In genomic region chr5:127028822-127029457, GRCh38 we compare ENCODE assay signal across 8 cellular contexts. TPM values are rescaled to one million over a fixed set of nuclear protein-coding genes. Genes with fewer than 3 reads are reported as not detected.
A peak's percentile ranks its signal among the peaks of the same experiment; 100 is the strongest.
DNase-seq lines count a peak whose midpoint lies in the region; ATAC-seq and TF ChIP-seq lines count a peak whose summit lies in the region.

No MANE protein-coding gene starts in this region.

- H3K36me3 ChIP-seq in cardiac muscle cell (no peaks in the 10 kb centered on the region), Panc1 (ENCODE audit: control insufficient read depth, insufficient read depth, low read length) (no peaks in the 10 kb centered on the region), esophagus squamous epithelium (no peaks in the 10 kb centered on the region), prostate gland (no peaks in the 10 kb centered on the region)

- DNase-seq in cardiac muscle cell (ENCODE audit: low read depth in 1 of 2, low spot score in 1 of 2): peak; percentile 13 to 29
- DNase-seq in cardiac septum (ENCODE audit: low spot score): no peak
- no peak for DNase-seq in Panc1 (ENCODE audit: low read depth, low spot score)
- DNase-seq in esophagus squamous epithelium (lab: John Stamatoyannopoulos, UW): peak; percentile 6
- DNase-seq in prostate gland (ENCODE audit: low spot score): peak; percentile 22
- DNase-seq in amniotic stem cell (lab: John Stamatoyannopoulos, UW): no peak
- no peak for DNase-seq in A172 (ENCODE audit: low spot score)
- DNase-seq in NCI-H128 (lab: John Stamatoyannopoulos, UW; ENCODE audit: unreplicated experiment): no peak

- TF ChIP-seq CTCF in cardiac muscle cell (IDR thresholded peaks at IDR 0.05; ENCODE audit: low read depth, low read length) (no peak), Panc1 (IDR thresholded peaks at IDR 0.05) (no peak), esophagus squamous epithelium (IDR thresholded peaks at IDR 0.05) (no peak), prostate gland (IDR thresholded peaks at IDR 0.05) (no peak)

- POLR2A ChIA-PET in Panc1 (lab: Charles Lee): no interaction called here

- 65 to 70% methylated on average over 9 to 12 of the region's 12 CpGs for whole genome bisulfite sequencing in esophagus squamous epithelium, 2 donors
- 42% methylated on average over 12 of the region's 12 CpGs for WGBS in prostate gland

- H3K4me1 ChIP-seq in cardiac muscle cell (ENCODE audit: low read depth) (peaks cover 5% of the 10 kb centered on the region), Panc1 (ENCODE audit: control insufficient read depth, insufficient read depth, low read length) (no peaks in the 10 kb centered on the region; the same call in 1 of the 2 replicates), esophagus squamous epithelium (peaks cover 3 to 28% (median 7%) of the 10 kb centered on the region in 3 donors), prostate gland (replicated peaks) (no peaks in the 10 kb centered on the region)

- in situ Hi-C loops in Panc1 (cut with HindIII; ENCODE audit: low pct_unique_long_range_greater_than_20kb, low sequenced_read_pairs): no loop called here

- intact Hi-C loops in cardiac septum (cut with DNase I) (no loop called here), Panc1 (cut with micrococcal nuclease; ENCODE audit: unreplicated experiment) (no loop called here), esophagus squamous epithelium (cut with DNase I) (no loop called here), prostate gland (cut with DNase I) (no loop called here)

- no peak overlapping the region for H3K27ac ChIP-seq in cardiac muscle cell
- H3K27ac ChIP-seq in Panc1 (ENCODE audit: low read length): no peak overlapping the region
- H3K27ac ChIP-seq in esophagus squamous epithelium: no peak overlapping the region
- H3K27ac ChIP-seq in prostate gland: no peak overlapping the region

- H3K9me3 ChIP-seq in cardiac muscle cell (ENCODE audit: low read depth): no peaks in the 10 kb centered on the region
- no peaks in the 10 kb centered on the region for H3K9me3 ChIP-seq in Panc1 (ENCODE audit: control insufficient read depth, insufficient read depth, low read depth, low read length)
- no peaks in the 10 kb centered on the region for H3K9me3 ChIP-seq in esophagus squamous epithelium
- H3K9me3 ChIP-seq in prostate gland: no peaks in the 10 kb centered on the region

- H3K27me3 ChIP-seq in cardiac muscle cell (peaks cover 14% of the 10 kb centered on the region), Panc1 (ENCODE audit: control insufficient read depth, insufficient read depth, low read length) (no peaks in the 10 kb centered on the region; the same call in 1 of the 2 replicates), esophagus squamous epithelium (peaks cover 0 to 34% (median 0%) of the 10 kb centered on the region in 4 donors), prostate gland (replicated peaks; ENCODE audit: insufficient read depth) (no peaks in the 10 kb centered on the region)

- BruUV-seq in Panc1 (replicated peaks; lab: Mats Ljungman, UMichigan): no TSS peak

- peak overlapping the region; percentile 65 for H3K4me3 ChIP-seq in cardiac muscle cell
- peak overlapping the region; percentile 68 to 82; a peak in 3 of 4 replicates for H3K4me3 ChIP-seq in Panc1 (ENCODE audit: low read depth in 2 of 2, low read length in 2 of 2)
- peak overlapping the region; percentile 57 to 91 (median 72) for H3K4me3 ChIP-seq in esophagus squamous epithelium
- H3K4me3 ChIP-seq in prostate gland: peak overlapping the region in 1 of 2 donors; percentile 64

- no peak for TF ChIP-seq POLR2A in esophagus squamous epithelium (IDR thresholded peaks at IDR 0.05)
- TF ChIP-seq POLR2A in prostate gland (IDR thresholded peaks at IDR 0.05): no peak

- CTCF ChIA-PET in Panc1 (lab: Charles Lee): interaction anchor here (0.5 kb wide), 1 partner anchor 169 kb away, joined by 3 read pairs; no protein-coding TSS in a partner anchor

- no peak for ATAC-seq in Panc1

RNA-seq across cellular contexts. Expression of gene MARCHF3, which starts 1.4 kb away (rescaled TPM):
- 5.2 and 11.4 TPM in 2 replicates for total RNA-seq in cardiac muscle cell
- 27.0 and 32.3 TPM in 2 replicates for polyA plus RNA-seq in cardiac muscle cell
- total RNA-seq in cardiac septum: 61.0 TPM
- 3.0 TPM for total RNA-seq in Panc1 (2021; ENCODE audit: unreplicated experiment)
- polyA plus RNA-seq in Panc1 (2012; ENCODE audit: insufficient read length): 1.4 TPM
- 1 to 10 TPM; 1.9 to 5.3 (median 2.5) TPM for total RNA-seq in esophagus squamous epithelium
- total RNA-seq in prostate gland: 10 to 100 TPM in 1 of 2 donors, 1 to 10 TPM in 1; 1.2 to 21.1 TPM
- total RNA-seq in A172 (2014; rRNA removed; shearing (Covaris generic)): 4.8 and 6.4 TPM in 2 replicates

RNA-seq across cellular contexts. Expression of gene C5orf63, which starts 44.4 kb away (rescaled TPM):
- total RNA-seq in cardiac muscle cell (0.06 and 0.46 TPM in 2 replicates), cardiac septum (11.5 TPM), Panc1 (2021; ENCODE audit: unreplicated experiment) (9.8 TPM), esophagus squamous epithelium (1 to 10 TPM; 3.4 to 5.1 (median 3.9) TPM), prostate gland (10 to 100 TPM in 1 of 2 donors, 1 to 10 TPM in 1; 1.5 to 14.9 TPM)
- polyA plus RNA-seq in cardiac muscle cell: 0.31 and 1.6 TPM in 2 replicates
- polyA plus RNA-seq in Panc1 (2012; ENCODE audit: insufficient read length): 5.4 TPM
- total RNA-seq in A172 (2014; rRNA removed; shearing (Covaris generic)): 1.4 and 1.6 TPM in 2 replicates

Comparison
In these comparisons a context has a peak if more than half of its experiments do, and no peak if none do; other contexts are left out.
1. DNase-seq: peak in cardiac muscle cell (2 of 2), esophagus squamous epithelium (single experiment) and prostate gland (single experiment); none in cardiac septum (single experiment), Panc1 (single experiment), amniotic stem cell (single experiment), A172 (single experiment) and NCI-H128 (single experiment).